In genomic region chr18:11857177-11857887, GRCh38 we compare ENCODE assay signal across 9 cellular contexts. TPM values are rescaled to one million over a fixed set of nuclear protein-coding genes. Genes with fewer than 3 reads are reported as not detected.
DNase-seq lines count a peak whose midpoint lies in the region; ATAC-seq, FAIRE-seq and TF ChIP-seq lines count a peak whose summit lies in the region.
"Had no signal": no experiment of that assay in that cellular context is flagged by ENCODE, and none has a peak within 500 bp of the region (broad histone marks: within the 10 kb centered on the region; RNA-seq: fewer than 3 reads in every experiment).

No MANE protein-coding gene starts in this region.

- H3K27me3 Mint-ChIP-seq in neural progenitor cell (ENCODE audit: insufficient read depth, low read depth), result peaks cover 7% of the 10 kb centered on the region

- H3K4me3 Mint-ChIP-seq in neural progenitor cell, result peak overlapping the region; percentile 51
- H3K4me3 Mint-ChIP-seq: T-helper 1 cell treated with Interleukin-12 subunit alpha and Interleukin-12 subunit beta and Interleukin-4 antibody, amounts not matched to agents 30 μg/mL and 1 μg/mL, for 36 hours had no signal

- H3K4me2 ChIP-seq in fibroblast of lung (ENCODE audit: extremely low read depth, insufficient read depth, low read length) (peak overlapping the region; percentile 86), neural progenitor cell (peak overlapping the region; percentile 50)

- ATAC-seq in GM21381 (IDR thresholded peaks at IDR 0.05; ENCODE audit: unreplicated experiment), result no peak

- no peaks in the 10 kb centered on the region for H3K9me3 Mint-ChIP-seq in neural progenitor cell
- H3K9me3 Mint-ChIP-seq: T-helper 1 cell treated with Interleukin-12 subunit alpha and Interleukin-12 subunit beta and Interleukin-4 antibody, amounts not matched to agents 30 μg/mL and 1 μg/mL, for 36 hours had no signal

- no peaks in the 10 kb centered on the region for H4K20me1 ChIP-seq in fibroblast of lung (ENCODE audit: control insufficient read depth, extremely low read depth, insufficient read depth, low read length)
- H4K20me1 ChIP-seq in neural progenitor cell (ENCODE audit: low read depth), result peaks cover 15% of the 10 kb centered on the region

- peaks cover 12% of the 10 kb centered on the region for H3F3A ChIP-seq in neural progenitor cell (ENCODE audit: low read depth)

- H3K36me3 Mint-ChIP-seq in neural progenitor cell, result no peaks in the 10 kb centered on the region

- H3K4me3 ChIP-seq in fibroblast of lung (replicated peaks in 1 of 4; ENCODE audit: control extremely low read depth in 1 of 4, insufficient read depth in 1 of 4, low read depth in 3 of 4, low read length in 4 of 4) (peak overlapping the region in 2 of 4 experiments; percentile 24 to 42), neural progenitor cell (peak overlapping the region; percentile 3)

- peak; percentile 89 for FAIRE-seq in RCC 7860 (lab: Jason Lieb, UNC)

- TF ChIP-seq CTCF in fibroblast of lung (conservative IDR thresholded peaks at IDR 0.05 in 1 of 2, IDR thresholded peaks at IDR 0.05 in 1 of 2; ENCODE audit: low read depth in 1 of 2, low read length in 2 of 2) (no peak), neural progenitor cell (IDR thresholded peaks at IDR 0.05) (no peak)

- peak overlapping the region; percentile 61 for H3K27ac Mint-ChIP-seq in neural progenitor cell
- H3K27ac Mint-ChIP-seq: T-helper 1 cell treated with Interleukin-12 subunit alpha and Interleukin-12 subunit beta and Interleukin-4 antibody, amounts not matched to agents 30 μg/mL and 1 μg/mL, for 36 hours had no signal

- H3K79me2 ChIP-seq in fibroblast of lung (ENCODE audit: control insufficient read depth, insufficient read depth, low read length) (peaks cover 12% of the 10 kb centered on the region), neural progenitor cell (ENCODE audit: low read depth) (peaks cover 25% of the 10 kb centered on the region)

- no peaks in the 10 kb centered on the region for H3K4me1 ChIP-seq in fibroblast of lung (ENCODE audit: control insufficient read depth, extremely low read depth, insufficient read depth, low read length)
- H3K4me1 ChIP-seq in neural progenitor cell, result peaks cover 19% of the 10 kb centered on the region

- H3K4me1 Mint-ChIP-seq in neural progenitor cell, result peaks cover 39% of the 10 kb centered on the region

- H2AFZ ChIP-seq in fibroblast of lung (ENCODE audit: low read length) (peak overlapping the region; percentile 80), neural progenitor cell (replicated peaks) (no peak overlapping the region)

- H3K27me3 ChIP-seq in fibroblast of lung (ENCODE audit: control insufficient read depth, insufficient read depth, low read length) (no peaks in the 10 kb centered on the region), neural progenitor cell (no peaks in the 10 kb centered on the region)

- H3K9ac ChIP-seq in fibroblast of lung (ENCODE audit: insufficient read depth, low read length) (peak overlapping the region; percentile 18), neural progenitor cell (no peak overlapping the region)

- H3K27ac ChIP-seq in fibroblast of lung (ENCODE audit: insufficient read depth, low read length), result peak overlapping the region; percentile 87
- peak overlapping the region; percentile 60 for H3K27ac ChIP-seq in neural progenitor cell

- H3K9me3 ChIP-seq in fibroblast of lung (ENCODE audit: control insufficient read depth, insufficient read depth, low read depth, low read length) (no peaks in the 10 kb centered on the region), neural progenitor cell (ENCODE audit: low read depth) (no peaks in the 10 kb centered on the region)

- H3K36me3 ChIP-seq in fibroblast of lung (ENCODE audit: control insufficient read depth, insufficient read depth, low read length) (no peaks in the 10 kb centered on the region), neural progenitor cell (no peaks in the 10 kb centered on the region)

- DNase-seq in GOT3 (lab: John Stamatoyannopoulos, UW), result peak; percentile 41
- peak; percentile 98 for DNase-seq in RCC 7860 (ENCODE audit: low spot score)
- DNase-seq in fibroblast of lung (ENCODE audit: low read depth in 2 of 2), result peak; percentile 99 to 100
- peak; percentile 73 for DNase-seq in neural progenitor cell (ENCODE audit: low spot score)
- no peak for DNase-seq in SKM-1 treated with dmso at 0.1 percent for 144 hours (lab: John Stamatoyannopoulos, UW; ENCODE audit: unreplicated experiment)
- no peak for DNase-seq in NAMALWA (ENCODE audit: low spot score)
- no peak for DNase-seq in stimulated activated CD4-positive, alpha-beta T cell treated with anti-CD3 and anti-CD28 coated beads, Interleukin-4, amount 100 ng/mL, for 24 hours

RNA-seq across cellular contexts. Expression of gene CHMP1B, which starts 6.1 kb away (rescaled TPM):
- total RNA-seq in fibroblast of lung, result 45.7 and 49.7 TPM in 2 replicates
- 26.3 and 26.5 TPM in 2 replicates for polyA plus RNA-seq in fibroblast of lung
- 23.4 and 25.1 TPM in 2 replicates for polyA plus RNA-seq in fibroblast of lung (2012)
- 14.8 and 17.4 TPM in 2 replicates for polyA minus RNA-seq in fibroblast of lung (ENCODE audit: low replicate concordance)
- total RNA-seq in neural progenitor cell (ENCODE audit: low replicate concordance), result 50.8 and 62.9 TPM in 2 replicates

RNA-seq across cellular contexts. Expression of gene MPPE1, which starts 50.8 kb away (rescaled TPM):
- 29.7 and 32.1 TPM in 2 replicates for total RNA-seq in fibroblast of lung
- 16.5 and 23.3 TPM in 2 replicates for polyA plus RNA-seq in fibroblast of lung
- polyA plus RNA-seq in fibroblast of lung (2012), result 15.1 and 19.0 TPM in 2 replicates
- polyA minus RNA-seq in fibroblast of lung (ENCODE audit: low replicate concordance), result 2.5 and 18.7 TPM in 2 replicates
- 12.2 and 17.3 TPM in 2 replicates for total RNA-seq in neural progenitor cell (ENCODE audit: low replicate concordance)

Comparison
In these comparisons a context has a peak if more than half of its experiments do, and no peak if none do; other contexts are left out.
1. DNase-seq: peak in GOT3 (single experiment), RCC 7860 (single experiment), fibroblast of lung (2 of 2) and neural progenitor cell (single experiment); none in SKM-1 treated with dmso at 0.1 percent for 144 hours (single experiment), NAMALWA (single experiment) and stimulated activated CD4-positive, alpha-beta T cell treated with anti-CD3 and anti-CD28 coated beads, Interleukin-4, amount 100 ng/mL, for 24 hours (single experiment).